23 cellular contexts compared by ENCODE assay signal in genomic region chr13:101648766-101649489, GRCh38.
"Had no signal": no experiment of that assay in that cellular context is flagged by ENCODE, and none has a peak within 500 bp of the region (broad histone marks: within the 10 kb centered on the region; RNA-seq: fewer than 3 reads in every experiment).

No MANE protein-coding gene starts in this region.

- H3K36me3 ChIP-seq: heart right ventricle, ovary, WERI-Rb-1 had no signal

- ATAC-seq: activated CD4-positive, alpha-beta T cell treated with anti-CD3 and anti-CD28 coated beads for 36 hours; body of pancreas; left ventricle myocardium superior; mucosa of descending colon; right cardiac atrium; stimulated activated memory B cell treated with anti-CD40 and anti-IgM and Interleukin-4, amounts not matched to agents 10 μg/mL and 1 μg/mL and 100 μg/mL, for 72 hours had no signal

- H3K36me3 Mint-ChIP-seq: activated CD4-positive, alpha-beta memory T cell treated with anti-CD3 and anti-CD28 coated beads for 36 hours; memory B cell; naive B cell; stimulated activated memory B cell treated with anti-CD40 and anti-IgM and Interleukin-4, amounts not matched to agents 10 μg/mL and 1 μg/mL and 100 μg/mL, for 72 hours; type B pancreatic cell had no signal

- H3K4me3 Mint-ChIP-seq: activated CD4-positive, alpha-beta memory T cell treated with anti-CD3 and anti-CD28 coated beads for 36 hours; activated CD4-positive, alpha-beta T cell treated with anti-CD3 and anti-CD28 coated beads for 36 hours; activated naive CD4-positive, alpha-beta T cell treated with anti-CD3 and anti-CD28 coated beads for 36 hours; central memory CD8-positive, alpha-beta T cell; memory B cell; naive B cell; neural crest cell; stimulated activated memory B cell treated with anti-CD40 and anti-IgM and Interleukin-4, amounts not matched to agents 10 μg/mL and 1 μg/mL and 100 μg/mL, for 72 hours; type B pancreatic cell had no signal

- H3K27ac Mint-ChIP-seq: activated CD4-positive, alpha-beta memory T cell treated with anti-CD3 and anti-CD28 coated beads for 36 hours; activated CD4-positive, alpha-beta T cell treated with anti-CD3 and anti-CD28 coated beads for 36 hours; activated naive CD4-positive, alpha-beta T cell treated with anti-CD3 and anti-CD28 coated beads for 36 hours; memory B cell; naive B cell; stimulated activated memory B cell treated with anti-CD40 and anti-IgM and Interleukin-4, amounts not matched to agents 10 μg/mL and 1 μg/mL and 100 μg/mL, for 72 hours; type B pancreatic cell had no signal

- H3K27me3 Mint-ChIP-seq: type B pancreatic cell had no signal

- H3K4me1 Mint-ChIP-seq: activated CD4-positive, alpha-beta T cell treated with anti-CD3 and anti-CD28 coated beads for 36 hours; central memory CD8-positive, alpha-beta T cell; neural crest cell had no signal

- H3K9me3 Mint-ChIP-seq: activated CD4-positive, alpha-beta memory T cell treated with anti-CD3 and anti-CD28 coated beads for 36 hours; activated naive CD4-positive, alpha-beta T cell treated with anti-CD3 and anti-CD28 coated beads for 36 hours; central memory CD8-positive, alpha-beta T cell; stimulated activated memory B cell treated with anti-CD40 and anti-IgM and Interleukin-4, amounts not matched to agents 10 μg/mL and 1 μg/mL and 100 μg/mL, for 72 hours; type B pancreatic cell had no signal

- H3K27me3 ChIP-seq: body of pancreas, heart right ventricle, ovary, testis had no signal

- FAIRE-seq: endometrium had no signal

- DNase-seq: activated CD4-positive, alpha-beta memory T cell treated with anti-CD3 and anti-CD28 coated beads for 36 hours; activated CD4-positive, alpha-beta T cell treated with anti-CD3 and anti-CD28 coated beads for 36 hours; activated naive CD4-positive, alpha-beta T cell treated with anti-CD3 and anti-CD28 coated beads for 36 hours; body of pancreas; heart right ventricle; left ventricle myocardium superior; mucosa of descending colon; naive B cell; ovary; psoas muscle; right cardiac atrium; stimulated activated CD4-positive, alpha-beta T cell treated with anti-CD3 and anti-CD28 coated beads, Interleukin-4, amount 100 ng/mL, for 24 hours; T-helper 2 cell; testis; WERI-Rb-1 had no signal

- H3K4me3 ChIP-seq: body of pancreas, coronary artery, heart right ventricle, mucosa of descending colon, ovary, psoas muscle, smooth muscle cell, testis had no signal
